ENCODE assay signal across 23 cellular contexts in genomic region chr2:231535961-231536360, GRCh38. TPM values are rescaled to one million over a fixed set of nuclear protein-coding genes. Genes with fewer than 3 reads are reported as not detected.
DNase-seq lines count a peak whose midpoint lies in the region; ATAC-seq and TF ChIP-seq lines count a peak whose summit lies in the region.
"Had no signal": no experiment of that assay in that cellular context is flagged by ENCODE, and none has a peak within 500 bp of the region (broad histone marks: within the 10 kb centered on the region; RNA-seq: fewer than 3 reads in every experiment).

No MANE protein-coding gene starts in this region.

- in situ Hi-C loops in KBM-7 (cut with MboI; ENCODE audit: low pct_unique_long_range_greater_than_20kb, low sequenced_read_pairs): no loop called here

- ATAC-seq in Right ventricle myocardium inferior (peak; percentile 33), foreskin keratinocyte (no peak)
- no peak for ATAC-seq in activated CD4-positive, CD25-positive, alpha-beta regulatory T cell treated with anti-CD3 and anti-CD28 coated beads, Interleukin-2, amount 50 U/mL, for 24 hours

- no peak for TF ChIP-seq CTCF in right atrium auricular region (IDR thresholded peaks at IDR 0.05)
- TF ChIP-seq CTCF in foreskin keratinocyte (conservative IDR thresholded peaks at IDR 0.05): no peak

- H3K9me3 ChIP-seq in right atrium auricular region: no peaks in the 10 kb centered on the region
- H3K9me3 ChIP-seq: HAP-1, SK-N-SH had no signal

- H3K36me3 ChIP-seq in right atrium auricular region: no peaks in the 10 kb centered on the region
- H3K36me3 ChIP-seq: HAP-1 had no signal

- H3K4me3 ChIP-seq in right atrium auricular region: no peak overlapping the region
- H3K4me3 ChIP-seq: HAP-1 had no signal

- peaks cover 0 to 8% of the 10 kb centered on the region in 2 donors for H3K4me1 ChIP-seq in right atrium auricular region
- no peaks in the 10 kb centered on the region for H3K4me1 ChIP-seq in foreskin keratinocyte

- peak overlapping the region; percentile 65 to 68 for H3K27ac ChIP-seq in right atrium auricular region
- H3K27ac ChIP-seq in foreskin keratinocyte: no peak overlapping the region

- DNase-seq in Right ventricle myocardium inferior (ENCODE audit: missing footprints) (no peak), right atrium auricular region (ENCODE audit: low spot score) (no peak), posterior vena cava (ENCODE audit: low spot score) (peak; percentile 47), NCI-H1436 treated with DMSO at 0.1 percent for 48 hours (lab: John Stamatoyannopoulos, UW) (no peak), KBM-7 (no peak), foreskin keratinocyte (no peak)
- DNase-seq: ACHN; DMS 273 treated with DMSO at 0.1 percent for 48 hours; DND-41; NCI-H1436; NCI-H2029; NCI-H2171; NCI-H446; NCI-H69; NK-92 treated with Interleukin-12 subunit alpha and Interleukin-12 subunit beta, amount 100 ng/mL, for 24 hours; SHP77; SK-N-SH had no signal

- H3K27me3 ChIP-seq in right atrium auricular region (no peaks in the 10 kb centered on the region), foreskin keratinocyte (peaks cover 5% of the 10 kb centered on the region)

- intact Hi-C loops in Right ventricle myocardium inferior (cut with DNase I): no loop called here
- intact Hi-C loops in posterior vena cava (cut with DNase I): no loop called here

RNA-seq across cellular contexts. Expression of gene NMUR1, which starts 5.7 kb away (rescaled TPM):
- total RNA-seq in Right ventricle myocardium inferior (0.38 TPM), right atrium auricular region (under 1 TPM; 0.67 to 0.93 TPM), posterior vena cava (1 to 10 TPM; 5.3 to 7.4 TPM), foreskin keratinocyte (not detected in 2 replicates)
- not detected in 2 replicates for polyA plus RNA-seq in foreskin keratinocyte
- total RNA-seq: G401, HT-29, M059J, OCI-LY7 had no signal
- polyA plus RNA-seq: SK-N-SH had no signal

RNA-seq across cellular contexts. Expression of gene TEX44, which starts 56.7 kb away (rescaled TPM):
- total RNA-seq in Right ventricle myocardium inferior (not detected), right atrium auricular region (not detected), posterior vena cava (not detected), foreskin keratinocyte (not detected in 2 replicates)
- polyA plus RNA-seq in foreskin keratinocyte: not detected in 2 replicates
- total RNA-seq: G401, HT-29, M059J, OCI-LY7 had no signal
- polyA plus RNA-seq: SK-N-SH had no signal
